In genomic region chr13:37277007-37277406, GRCh38 we compare ENCODE assay signal across 29 cellular contexts.
"Had no signal": no experiment of that assay in that cellular context is flagged by ENCODE, and none has a peak within 500 bp of the region (broad histone marks: within the 10 kb centered on the region; RNA-seq: fewer than 3 reads in every experiment).

No MANE protein-coding gene starts in this region.

- H3K27me3 ChIP-seq: adrenal gland, body of pancreas, esophagus squamous epithelium, gastroesophageal sphincter had no signal

- DNase-seq: activated B cell treated with CpG ODN at 0.5 μM for 24 hours; activated CD4-positive, alpha-beta memory T cell treated with anti-CD3 and anti-CD28 coated beads for 36 hours; activated CD4-positive, alpha-beta T cell treated with anti-CD3 and anti-CD28 coated beads for 48 hours; activated CD4-positive, alpha-beta T cell treated with anti-CD3 and anti-CD28 coated beads, Interleukin-2, amount 50 U/mL, for 1 hour; activated CD8-positive, alpha-beta memory T cell treated with anti-CD3 and anti-CD28 coated beads, Interleukin-2, amount 10 ng/mL, durations not matched to agents 7 days and 5 days; activated CD8-positive, alpha-beta memory T cell treated with anti-CD3 and anti-CD28 coated beads, Interleukin-2, amount 50 U/mL, for 4 hours; activated CD8-positive, alpha-beta T cell treated with anti-CD3 and anti-CD28 coated beads, Interleukin-2, amount 10 ng/mL, durations not matched to agents 7 days and 5 days; activated effector memory CD4-positive, alpha-beta T cell treated with anti-CD3 and anti-CD28 coated beads, Interleukin-2, amount 50 U/mL, for 16 hours; activated naive CD4-positive, alpha-beta T cell treated with anti-CD3 and anti-CD28 coated beads for 36 hours; activated naive CD8-positive, alpha-beta T cell treated with anti-CD3 and anti-CD28 coated beads for 36 hours; activated naive CD8-positive, alpha-beta T cell treated with anti-CD3 and anti-CD28 coated beads, Interleukin-2, amount 50 U/mL, for 24 hours; activated T-cell treated with anti-CD3 and anti-CD28 coated beads, Interleukin-2, amount 50 U/mL, for 1 hour; activated T-cell treated with anti-CD3 and anti-CD28 coated beads, Interleukin-2, amount 50 U/mL, for 48 hours; adrenal gland; amygdala; aorta; body of pancreas; caudate nucleus; cortex of kidney; effector CD8-positive, alpha-beta T cell; esophagus squamous epithelium; foreskin melanocyte; T-helper 1 cell; T-helper 17 cell; T1000; WERI-Rb-1 had no signal

- H3K36me3 ChIP-seq: adrenal gland, esophagus squamous epithelium, gastroesophageal sphincter, WERI-Rb-1 had no signal

- H3K27ac ChIP-seq: adrenal gland, body of pancreas, epithelial cell of prostate, esophagus squamous epithelium, gastroesophageal sphincter, WERI-Rb-1 had no signal

- H3K4me1 ChIP-seq: adrenal gland, body of pancreas, esophagus squamous epithelium, gastroesophageal sphincter had no signal

- H3K4me3 ChIP-seq: adrenal gland, body of pancreas, esophagus squamous epithelium, gastroesophageal sphincter had no signal

- H3K9me3 ChIP-seq: adrenal gland, body of pancreas, esophagus squamous epithelium, gastroesophageal sphincter had no signal

- ATAC-seq: activated CD4-positive, CD25-positive, alpha-beta regulatory T cell treated with anti-CD3 and anti-CD28 coated beads, Interleukin-2, amount 50 U/mL, for 24 hours; activated CD8-positive, alpha-beta memory T cell treated with anti-CD3 and anti-CD28 coated beads, Interleukin-2, amount 10 ng/mL, durations not matched to agents 7 days and 5 days; activated CD8-positive, alpha-beta T cell treated with anti-CD3 and anti-CD28 coated beads, Interleukin-2, amount 10 ng/mL, durations not matched to agents 7 days and 5 days; activated naive CD8-positive, alpha-beta T cell treated with anti-CD3 and anti-CD28 coated beads, Interleukin-2, amount 50 U/mL, for 24 hours; body of pancreas; gastroesophageal sphincter; T-helper 17 cell had no signal
